In the genomic region with DNA sequence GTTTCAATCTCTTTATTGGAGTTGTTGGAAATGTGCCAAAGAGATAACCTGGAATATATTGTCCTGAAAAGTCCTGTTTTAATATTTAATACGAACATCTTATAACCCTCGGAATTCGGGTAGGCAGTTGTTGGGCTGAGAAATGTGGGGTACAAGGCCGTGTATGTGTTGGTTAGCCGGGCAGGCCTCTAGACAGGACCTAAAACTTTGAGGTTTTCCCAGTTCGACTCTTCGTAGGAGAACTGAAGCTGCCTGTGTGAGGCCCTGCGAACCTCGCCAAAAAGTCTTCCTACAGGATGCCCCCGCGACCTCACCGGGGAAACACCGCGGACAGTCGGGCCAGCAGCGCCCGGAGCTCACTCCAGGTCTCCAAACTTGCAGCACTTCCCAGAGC, we compare ENCODE assay signal across 8 cellular contexts. TPM values are rescaled to one million over a fixed set of nuclear protein-coding genes. Genes with fewer than 3 reads are reported as not detected.
A peak's percentile ranks its signal among the peaks of the same experiment; 100 is the strongest.
DNase-seq lines count a peak whose midpoint lies in the region; ATAC-seq and TF ChIP-seq lines count a peak whose summit lies in the region.

No MANE protein-coding gene starts in this region.

- DNase-seq in astrocyte of the spinal cord (ENCODE audit: low read depth, low spot score): no peak
- no peak for DNase-seq in mesendoderm
- DNase-seq in GM13977 (ENCODE audit: low spot score): no peak

- TF ChIP-seq CTCF in DOHH2 (IDR thresholded peaks at IDR 0.05; ENCODE audit: low read depth, low read length, poor library complexity, severe bottlenecking) (no peak), astrocyte of the spinal cord (IDR thresholded peaks at IDR 0.05; ENCODE audit: low read depth, low read length) (no peak), GM13977 (IDR thresholded peaks at IDR 0.05; ENCODE audit: extremely low read depth, insufficient read depth, missing control alignments) (no peak)

- peak overlapping the region; percentile 86 for H3K56ac ChIP-seq in mesendoderm (ENCODE audit: low read length)

- WGBS in mesendoderm (ENCODE audit: extremely low coverage, insufficient coverage, low lambda C conversion rate): no CpG with 5 or more reads among the region's 17 CpGs

- H3K9ac ChIP-seq in mesendoderm (ENCODE audit: low read length): peak overlapping the region; percentile 89

- H3K79me2 ChIP-seq in DOHH2 (ENCODE audit: control insufficient read depth, low read length): peaks cover 41% of the 10 kb centered on the region
- peaks cover 9% of the 10 kb centered on the region for H3K79me2 ChIP-seq in mesendoderm (ENCODE audit: control insufficient read depth, insufficient read depth, low read length)

- H3K18ac ChIP-seq in mesendoderm (ENCODE audit: low read length): peak overlapping the region; percentile 12

- no peak overlapping the region for H3K4ac ChIP-seq in mesendoderm (ENCODE audit: low read depth, low read length)

- no peak overlapping the region for H2BK120ac ChIP-seq in mesendoderm (ENCODE audit: low read depth, low read length)

- no peak overlapping the region for H3K23ac ChIP-seq in mesendoderm (ENCODE audit: low read length)

- H4K5ac ChIP-seq in mesendoderm (ENCODE audit: low read length): no peak overlapping the region

- no peak overlapping the region for H2BK15ac ChIP-seq in mesendoderm (replicated peaks; ENCODE audit: low read depth)

- no peak overlapping the region for H2AK5ac ChIP-seq in mesendoderm (ENCODE audit: low read length)

- no peaks in the 10 kb centered on the region for H3K36me3 ChIP-seq in DOHH2 (ENCODE audit: control insufficient read depth, low read length)
- no peaks in the 10 kb centered on the region for H3K36me3 ChIP-seq in mesendoderm (ENCODE audit: control insufficient read depth, insufficient read depth, low read length)

- in situ Hi-C loops in astrocyte of the spinal cord (cut with HindIII; ENCODE audit: low sequenced_read_pairs): no loop called here
- in situ Hi-C loops in GM13977 (cut with MboI; ENCODE audit: low pct_unique_long_range_greater_than_20kb, low sequenced_read_pairs, unreplicated experiment): no loop called here

- no peaks in the 10 kb centered on the region for H4K20me1 ChIP-seq in DOHH2 (ENCODE audit: control insufficient read depth, insufficient read depth, low read depth, low read length)

- no peaks in the 10 kb centered on the region for H3K27me3 ChIP-seq in DOHH2 (ENCODE audit: control insufficient read depth, low read length)
- H3K27me3 ChIP-seq in mesendoderm (ENCODE audit: insufficient read depth, low read length, poor library complexity): no peaks in the 10 kb centered on the region

- H3K4me2 ChIP-seq in DOHH2 (ENCODE audit: low read length) (peak overlapping the region; percentile 78), mesendoderm (ENCODE audit: low read length) (peak overlapping the region; percentile 44)

- H3K79me1 ChIP-seq in mesendoderm (ENCODE audit: low read length): peaks cover 4% of the 10 kb centered on the region

- peak; percentile 24 for ATAC-seq in HG03064 (IDR thresholded peaks at IDR 0.05; ENCODE audit: low read depth, unreplicated experiment)
- no peak for ATAC-seq in GM19463 (IDR thresholded peaks at IDR 0.05; ENCODE audit: unreplicated experiment)
- ATAC-seq in GM18519 (IDR thresholded peaks at IDR 0.05; ENCODE audit: low FRiP score, unreplicated experiment): no peak
- ATAC-seq in HG02588 (IDR thresholded peaks at IDR 0.05; ENCODE audit: unreplicated experiment): no peak

- H3F3A ChIP-seq in DOHH2 (ENCODE audit: control insufficient read depth, insufficient read depth): peaks cover 3% of the 10 kb centered on the region; the same call in 1 of the 2 replicates

- H3K9me2 ChIP-seq in DOHH2 (replicated peaks; ENCODE audit: control insufficient read depth, low read length): no peaks in the 10 kb centered on the region

- H3K27ac ChIP-seq in DOHH2 (ENCODE audit: low read depth, low read length) (peak overlapping the region; percentile 49), mesendoderm (ENCODE audit: low read depth, low read length) (no peak overlapping the region)

- peak overlapping the region; percentile 97 for H3K4me3 ChIP-seq in DOHH2 (ENCODE audit: low read length)
- H3K4me3 ChIP-seq in astrocyte of the spinal cord (ENCODE audit: low read depth, low read length): peak overlapping the region; percentile 80
- peak overlapping the region; percentile 11 for H3K4me3 ChIP-seq in mesendoderm (ENCODE audit: low read length)

- H3K4me1 ChIP-seq in DOHH2 (ENCODE audit: control insufficient read depth, low read length) (peaks cover 42% of the 10 kb centered on the region), mesendoderm (ENCODE audit: control insufficient read depth, low read depth, low read length) (peaks cover 15% of the 10 kb centered on the region)

- no peaks in the 10 kb centered on the region for H3K9me3 ChIP-seq in DOHH2 (ENCODE audit: control insufficient read depth, insufficient read depth, low read length)

- H4K8ac ChIP-seq in mesendoderm (ENCODE audit: low read depth, low read length): no peak overlapping the region

- no peak overlapping the region for H2BK5ac ChIP-seq in mesendoderm (ENCODE audit: low read length)

RNA-seq across cellular contexts. Expression of a gene that starts 0.6 kb away (rescaled TPM):
- 65.2 TPM for polyA plus RNA-seq in mesendoderm (2013, experiment 1 of 2)
- polyA plus RNA-seq in mesendoderm (2013, experiment 2 of 2): 64.3 TPM

Comparison
In these comparisons a context has a peak if more than half of its experiments do, and no peak if none do; other contexts are left out.
1. H3K4me3 ChIP-seq: peak in every context shown above with its lines; median percentile 97 in DOHH2; 80 in astrocyte of the spinal cord; 11 in mesendoderm.